9 cellular contexts compared by ENCODE assay signal in genomic region chr2:27959496-27959895, GRCh38.
DNase-seq lines count a peak whose midpoint lies in the region; ATAC-seq and TF ChIP-seq lines count a peak whose summit lies in the region.
"Had no signal": no experiment of that assay in that cellular context is flagged by ENCODE, and none has a peak within 500 bp of the region (broad histone marks: within the 10 kb centered on the region; RNA-seq: fewer than 3 reads in every experiment).

No MANE protein-coding gene starts in this region.

- peak overlapping the region; percentile 74 for H3K27ac ChIP-seq in fibroblast of lung (ENCODE audit: insufficient read depth, low read length)
- H3K27ac ChIP-seq in parathyroid adenoma: peak overlapping the region; percentile 12

- TF ChIP-seq CTCF in fibroblast of lung (conservative IDR thresholded peaks at IDR 0.05 in 1 of 2, IDR thresholded peaks at IDR 0.05 in 1 of 2; ENCODE audit: low read depth in 1 of 2, low read length in 2 of 2) (no peak), parathyroid adenoma (IDR thresholded peaks at IDR 0.05) (no peak)

- H3K36me3 ChIP-seq in fibroblast of lung (ENCODE audit: control insufficient read depth, insufficient read depth, low read length) (no peaks in the 10 kb centered on the region), parathyroid adenoma (ENCODE audit: control insufficient read depth, insufficient read depth, low read length) (no peaks in the 10 kb centered on the region), MG63 (peaks cover 3% of the 10 kb centered on the region; the same call in 1 of the 2 replicates)

- no peaks in the 10 kb centered on the region for H4K20me1 ChIP-seq in fibroblast of lung (ENCODE audit: control insufficient read depth, extremely low read depth, insufficient read depth, low read length)

- no peak overlapping the region for H2AFZ ChIP-seq in fibroblast of lung (ENCODE audit: low read length)
- H2AFZ ChIP-seq in parathyroid adenoma: no peak overlapping the region

- peaks cover 49% of the 10 kb centered on the region for H3K4me1 ChIP-seq in fibroblast of lung (ENCODE audit: control insufficient read depth, extremely low read depth, insufficient read depth, low read length)
- peaks cover 22% of the 10 kb centered on the region for H3K4me1 ChIP-seq in parathyroid adenoma

- H3K4me2 ChIP-seq in fibroblast of lung (ENCODE audit: extremely low read depth, insufficient read depth, low read length): peak overlapping the region; percentile 41
- peak overlapping the region; percentile 36 for H3K4me2 ChIP-seq in parathyroid adenoma (ENCODE audit: low read length)

- H3K9me3 ChIP-seq in fibroblast of lung (ENCODE audit: control insufficient read depth, insufficient read depth, low read depth, low read length) (no peaks in the 10 kb centered on the region), parathyroid adenoma (ENCODE audit: control insufficient read depth, low read length) (no peaks in the 10 kb centered on the region), MG63 (peaks cover 3% of the 10 kb centered on the region)

- peaks cover 5% of the 10 kb centered on the region for H3K79me2 ChIP-seq in fibroblast of lung (ENCODE audit: control insufficient read depth, insufficient read depth, low read length)
- H3K79me2 ChIP-seq in parathyroid adenoma: peaks cover 6% of the 10 kb centered on the region

- no peaks in the 10 kb centered on the region for H3K27me3 ChIP-seq in fibroblast of lung (ENCODE audit: control insufficient read depth, insufficient read depth, low read length)
- no peaks in the 10 kb centered on the region for H3K27me3 ChIP-seq in parathyroid adenoma (ENCODE audit: control insufficient read depth, insufficient read depth, low read length)
- no peaks in the 10 kb centered on the region for H3K27me3 ChIP-seq in MG63

- H3K9ac ChIP-seq in fibroblast of lung (ENCODE audit: insufficient read depth, low read length) (no peak overlapping the region), parathyroid adenoma (no peak overlapping the region)

- ATAC-seq in SK-N-SH treated with all-trans-retinoic acid at 6 μM for 48 hours (peak; percentile 10; the same call in 2 of the 3 replicates), GM19452 (IDR thresholded peaks at IDR 0.05; ENCODE audit: unreplicated experiment) (no peak)

- H3K4me3 ChIP-seq in fibroblast of lung (replicated peaks in 1 of 4; ENCODE audit: control extremely low read depth in 1 of 4, insufficient read depth in 1 of 4, low read depth in 3 of 4, low read length in 4 of 4): no peak overlapping the region
- H3K4me3 ChIP-seq in parathyroid adenoma (ENCODE audit: low read depth, low read length): no peak overlapping the region
- no peak overlapping the region for H3K4me3 ChIP-seq in MG63

- peak; percentile 44 for DNase-seq in HCEC 1CT
- peak; percentile 55 to 70 for DNase-seq in fibroblast of lung (ENCODE audit: low read depth in 2 of 2)
- DNase-seq in NCI-H1417 (lab: John Stamatoyannopoulos, UW): no peak
- DNase-seq in NCI-H2107 (lab: John Stamatoyannopoulos, UW): no peak
- no peak for DNase-seq in MG63
- DNase-seq: effector memory CD4-positive, alpha-beta T cell had no signal

TF ChIP-seq in SK-N-SH treated with all-trans-retinoic acid at 6 μM for 48 hours, 23 proteins besides CTCF, POLR2A, EP300 and RAD21:
- TF ChIP-seq PPARA (CRISPR knock-in tag; IDR thresholded peaks at IDR 0.05; ENCODE audit: borderline replicate concordance) (no peak), OSR1 (CRISPR knock-in tag; IDR thresholded peaks at IDR 0.05) (no peak), ZC3H10 (CRISPR knock-in tag; IDR thresholded peaks at IDR 0.05) (no peak), ESRRG (CRISPR knock-in tag; IDR thresholded peaks at IDR 0.05) (no peak), GLIS3 (CRISPR knock-in tag; IDR thresholded peaks at IDR 0.05) (no peak), ARNTL (CRISPR knock-in tag; IDR thresholded peaks at IDR 0.05; ENCODE audit: borderline replicate concordance, low read depth) (no peak), BACH2 (CRISPR knock-in tag; IDR thresholded peaks at IDR 0.05; ENCODE audit: borderline replicate concordance) (no peak), RARB (CRISPR knock-in tag; IDR thresholded peaks at IDR 0.05) (no peak), SNAI2 (CRISPR knock-in tag; IDR thresholded peaks at IDR 0.05) (no peak), ZFP3 (CRISPR knock-in tag; IDR thresholded peaks at IDR 0.05) (no peak), TCF4 (CRISPR knock-in tag; IDR thresholded peaks at IDR 0.05; ENCODE audit: borderline replicate concordance) (no peak), TOX (CRISPR knock-in tag; IDR thresholded peaks at IDR 0.05; ENCODE audit: borderline replicate concordance) (no peak), ISL1 (CRISPR knock-in tag; IDR thresholded peaks at IDR 0.05) (no peak; the same call in 1 of the 2 replicates), ZNF70 (CRISPR knock-in tag; IDR thresholded peaks at IDR 0.05) (no peak), POU6F1 (CRISPR knock-in tag; IDR thresholded peaks at IDR 0.05; ENCODE audit: borderline replicate concordance, low read depth) (no peak), ZFP30 (CRISPR knock-in tag; IDR thresholded peaks at IDR 0.05) (no peak), ZNF565 (CRISPR knock-in tag; conservative IDR thresholded peaks at IDR 0.05; ENCODE audit: low read depth) (no peak)
- TF ChIP-seq, protein P1, sequence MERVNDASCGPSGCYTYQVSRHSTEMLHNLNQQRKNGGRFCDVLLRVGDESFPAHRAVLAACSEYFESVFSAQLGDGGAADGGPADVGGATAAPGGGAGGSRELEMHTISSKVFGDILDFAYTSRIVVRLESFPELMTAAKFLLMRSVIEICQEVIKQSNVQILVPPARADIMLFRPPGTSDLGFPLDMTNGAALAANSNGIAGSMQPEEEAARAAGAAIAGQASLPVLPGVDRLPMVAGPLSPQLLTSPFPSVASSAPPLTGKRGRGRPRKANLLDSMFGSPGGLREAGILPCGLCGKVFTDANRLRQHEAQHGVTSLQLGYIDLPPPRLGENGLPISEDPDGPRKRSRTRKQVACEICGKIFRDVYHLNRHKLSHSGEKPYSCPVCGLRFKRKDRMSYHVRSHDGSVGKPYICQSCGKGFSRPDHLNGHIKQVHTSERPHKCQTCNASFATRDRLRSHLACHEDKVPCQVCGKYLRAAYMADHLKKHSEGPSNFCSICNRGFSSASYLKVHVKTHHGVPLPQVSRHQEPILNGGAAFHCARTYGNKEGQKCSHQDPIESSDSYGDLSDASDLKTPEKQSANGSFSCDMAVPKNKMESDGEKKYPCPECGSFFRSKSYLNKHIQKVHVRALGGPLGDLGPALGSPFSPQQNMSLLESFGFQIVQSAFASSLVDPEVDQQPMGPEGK (CRISPR knock-in tag; IDR thresholded peaks at IDR 0.05; ENCODE audit: borderline replicate concordance): no peak
- TF ChIP-seq, protein P2, sequence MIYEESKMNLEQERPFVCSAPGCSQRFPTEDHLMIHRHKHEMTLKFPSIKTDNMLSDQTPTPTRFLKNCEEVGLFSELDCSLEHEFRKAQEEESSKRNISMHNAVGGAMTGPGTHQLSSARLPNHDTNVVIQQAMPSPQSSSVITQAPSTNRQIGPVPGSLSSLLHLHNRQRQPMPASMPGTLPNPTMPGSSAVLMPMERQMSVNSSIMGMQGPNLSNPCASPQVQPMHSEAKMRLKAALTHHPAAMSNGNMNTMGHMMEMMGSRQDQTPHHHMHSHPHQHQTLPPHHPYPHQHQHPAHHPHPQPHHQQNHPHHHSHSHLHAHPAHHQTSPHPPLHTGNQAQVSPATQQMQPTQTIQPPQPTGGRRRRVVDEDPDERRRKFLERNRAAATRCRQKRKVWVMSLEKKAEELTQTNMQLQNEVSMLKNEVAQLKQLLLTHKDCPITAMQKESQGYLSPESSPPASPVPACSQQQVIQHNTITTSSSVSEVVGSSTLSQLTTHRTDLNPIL (CRISPR knock-in tag; IDR thresholded peaks at IDR 0.05; ENCODE audit: low read depth): no peak
- TF ChIP-seq, protein P3, sequence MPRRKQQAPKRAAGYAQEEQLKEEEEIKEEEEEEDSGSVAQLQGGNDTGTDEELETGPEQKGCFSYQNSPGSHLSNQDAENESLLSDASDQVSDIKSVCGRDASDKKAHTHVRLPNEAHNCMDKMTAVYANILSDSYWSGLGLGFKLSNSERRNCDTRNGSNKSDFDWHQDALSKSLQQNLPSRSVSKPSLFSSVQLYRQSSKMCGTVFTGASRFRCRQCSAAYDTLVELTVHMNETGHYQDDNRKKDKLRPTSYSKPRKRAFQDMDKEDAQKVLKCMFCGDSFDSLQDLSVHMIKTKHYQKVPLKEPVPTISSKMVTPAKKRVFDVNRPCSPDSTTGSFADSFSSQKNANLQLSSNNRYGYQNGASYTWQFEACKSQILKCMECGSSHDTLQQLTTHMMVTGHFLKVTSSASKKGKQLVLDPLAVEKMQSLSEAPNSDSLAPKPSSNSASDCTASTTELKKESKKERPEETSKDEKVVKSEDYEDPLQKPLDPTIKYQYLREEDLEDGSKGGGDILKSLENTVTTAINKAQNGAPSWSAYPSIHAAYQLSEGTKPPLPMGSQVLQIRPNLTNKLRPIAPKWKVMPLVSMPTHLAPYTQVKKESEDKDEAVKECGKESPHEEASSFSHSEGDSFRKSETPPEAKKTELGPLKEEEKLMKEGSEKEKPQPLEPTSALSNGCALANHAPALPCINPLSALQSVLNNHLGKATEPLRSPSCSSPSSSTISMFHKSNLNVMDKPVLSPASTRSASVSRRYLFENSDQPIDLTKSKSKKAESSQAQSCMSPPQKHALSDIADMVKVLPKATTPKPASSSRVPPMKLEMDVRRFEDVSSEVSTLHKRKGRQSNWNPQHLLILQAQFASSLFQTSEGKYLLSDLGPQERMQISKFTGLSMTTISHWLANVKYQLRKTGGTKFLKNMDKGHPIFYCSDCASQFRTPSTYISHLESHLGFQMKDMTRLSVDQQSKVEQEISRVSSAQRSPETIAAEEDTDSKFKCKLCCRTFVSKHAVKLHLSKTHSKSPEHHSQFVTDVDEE (CRISPR knock-in tag; IDR thresholded peaks at IDR 0.05): no peak

Comparison
In these comparisons a context has a peak if more than half of its experiments do, and no peak if none do; other contexts are left out.
1. DNase-seq: peak in HCEC 1CT (single experiment) and fibroblast of lung (2 of 2); none in NCI-H1417 (0 of 3), NCI-H2107 (single experiment) and MG63 (single experiment).